Comparison of ENCODE assay signal across 2 cellular contexts in the genomic region with DNA sequence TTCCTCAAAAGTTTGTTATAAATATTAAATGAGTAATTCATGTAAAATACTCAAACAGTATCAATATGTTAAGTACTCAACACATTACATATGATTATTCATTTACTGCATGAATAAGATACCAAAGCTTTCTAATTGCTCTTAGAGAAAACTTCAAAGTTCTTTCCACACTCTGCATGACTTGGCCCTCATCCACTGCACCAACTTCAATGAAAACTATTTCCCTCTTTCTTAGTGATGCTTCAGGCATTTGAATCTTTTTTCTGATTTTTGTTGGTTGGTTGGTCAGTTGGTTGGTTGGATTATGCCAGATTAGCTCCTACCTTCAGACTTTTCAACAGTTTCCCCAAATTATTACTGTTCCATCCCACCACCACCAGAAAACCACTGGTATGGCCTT.
TF ChIP-seq lines count a peak whose summit lies in the region.

No MANE protein-coding gene starts in this region.

TF ChIP-seq in SK-N-SH, 30 proteins besides CTCF, POLR2A, EP300 and RAD21 (continued from another document):
- TF ChIP-seq IRF3 (IDR thresholded peaks at IDR 0.05; ENCODE audit: low read depth, low read length) (no peak), PBX3 (IDR thresholded peaks at IDR 0.05) (no peak), USF1 (IDR thresholded peaks at IDR 0.05; ENCODE audit: borderline replicate concordance, low read depth) (no peak)
- TF ChIP-seq, protein P1, sequence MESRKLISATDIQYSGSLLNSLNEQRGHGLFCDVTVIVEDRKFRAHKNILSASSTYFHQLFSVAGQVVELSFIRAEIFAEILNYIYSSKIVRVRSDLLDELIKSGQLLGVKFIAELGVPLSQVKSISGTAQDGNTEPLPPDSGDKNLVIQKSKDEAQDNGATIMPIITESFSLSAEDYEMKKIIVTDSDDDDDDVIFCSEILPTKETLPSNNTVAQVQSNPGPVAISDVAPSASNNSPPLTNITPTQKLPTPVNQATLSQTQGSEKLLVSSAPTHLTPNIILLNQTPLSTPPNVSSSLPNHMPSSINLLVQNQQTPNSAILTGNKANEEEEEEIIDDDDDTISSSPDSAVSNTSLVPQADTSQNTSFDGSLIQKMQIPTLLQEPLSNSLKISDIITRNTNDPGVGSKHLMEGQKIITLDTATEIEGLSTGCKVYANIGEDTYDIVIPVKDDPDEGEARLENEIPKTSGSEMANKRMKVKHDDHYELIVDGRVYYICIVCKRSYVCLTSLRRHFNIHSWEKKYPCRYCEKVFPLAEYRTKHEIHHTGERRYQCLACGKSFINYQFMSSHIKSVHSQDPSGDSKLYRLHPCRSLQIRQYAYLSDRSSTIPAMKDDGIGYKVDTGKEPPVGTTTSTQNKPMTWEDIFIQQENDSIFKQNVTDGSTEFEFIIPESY (IDR thresholded peaks at IDR 0.05; ENCODE audit: borderline replicate concordance, low read depth), result no peak

TF ChIP-seq in SK-N-SH treated with all-trans-retinoic acid at 6 μM for 48 hours, 23 proteins besides CTCF, POLR2A, EP300 and RAD21 (continued from another document):
- no peak for TF ChIP-seq ARNTL (CRISPR knock-in tag; IDR thresholded peaks at IDR 0.05; ENCODE audit: borderline replicate concordance, low read depth)
- no peak for TF ChIP-seq ESRRG (CRISPR knock-in tag; IDR thresholded peaks at IDR 0.05)
- TF ChIP-seq POU6F1 (CRISPR knock-in tag; IDR thresholded peaks at IDR 0.05; ENCODE audit: borderline replicate concordance, low read depth), result no peak
- TF ChIP-seq RARB (CRISPR knock-in tag; IDR thresholded peaks at IDR 0.05), result no peak
- no peak for TF ChIP-seq ZNF8 (CRISPR knock-in tag; IDR thresholded peaks at IDR 0.05)
- TF ChIP-seq CSDC2 (CRISPR knock-in tag; IDR thresholded peaks at IDR 0.05), result no peak
- no peak for TF ChIP-seq TOX (CRISPR knock-in tag; IDR thresholded peaks at IDR 0.05; ENCODE audit: borderline replicate concordance)
TF ChIP-seq in SK-N-SH treated with all-trans-retinoic acid at 6 μM for 48 hours: peak in this region for 0.
